In the genomic region with DNA sequence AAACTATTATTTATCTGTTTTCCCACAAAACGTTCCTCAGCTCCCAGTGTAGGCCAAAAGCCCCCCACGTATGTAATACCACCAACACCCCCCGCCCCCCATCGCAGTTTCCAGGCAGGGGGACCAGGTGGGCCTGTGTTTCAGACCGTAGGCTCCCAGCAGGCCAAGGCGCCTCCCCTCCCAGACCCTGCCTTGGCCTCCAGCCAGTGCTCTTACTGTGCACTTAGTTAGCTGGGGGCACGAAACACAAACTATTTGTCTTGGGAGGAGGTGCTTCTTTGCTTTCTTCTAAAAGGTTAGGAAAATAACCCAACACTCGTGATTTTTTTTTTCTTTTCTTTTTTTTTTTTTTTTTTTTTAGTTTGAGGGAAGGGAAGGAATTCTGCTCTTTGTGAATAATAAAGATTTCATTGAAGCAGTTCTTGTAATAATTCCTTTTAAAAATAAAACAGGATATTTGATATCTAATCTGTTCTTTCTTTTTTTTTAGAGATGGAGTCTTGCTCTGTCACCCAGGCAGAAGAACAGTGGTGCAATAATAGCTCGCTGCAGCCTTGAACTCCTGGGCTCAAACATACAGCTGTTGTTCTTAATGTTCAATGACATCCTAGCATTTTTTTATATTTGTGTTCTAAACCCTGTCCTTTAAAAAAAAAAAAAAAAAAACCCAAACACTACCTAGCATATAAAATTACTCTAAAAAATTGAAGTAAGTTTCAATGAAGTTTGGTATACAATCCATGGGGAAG, we compare ENCODE assay signal across 5 cellular contexts.
"Had no signal": no experiment of that assay in that cellular context is flagged by ENCODE, and none has a peak within 500 bp of the region (broad histone marks: within the 10 kb centered on the region; RNA-seq: fewer than 3 reads in every experiment).

No MANE protein-coding gene starts in this region.

- H3K4me1 ChIP-seq: pancreas had no signal

- FAIRE-seq: pancreas, TTC549 had no signal

- H3K27ac ChIP-seq: coronary artery, pancreas had no signal

- H3K27me3 ChIP-seq: pancreas had no signal

- DNase-seq: effector CD4-positive, alpha-beta T cell had no signal

- H3K36me3 ChIP-seq: pancreas had no signal

- H3K4me3 ChIP-seq: coronary artery, lung, pancreas had no signal

- H3K9me3 ChIP-seq: pancreas had no signal
